ENCODE assay signal across 1 cellular context in genomic region chr6:116680880-116681672, GRCh38.
A peak's percentile ranks its signal among the peaks of the same experiment; 100 is the strongest.
TF ChIP-seq lines count a peak whose summit lies in the region.

Gene KPNA5, plus strand, starts transcription at chr6:116681211. Its CDS starts 124 bp downstream, at chr6:116681335.

TF ChIP-seq in HepG2, 621 proteins besides CTCF, POLR2A, EP300 and RAD21 (continued from another document and continues in another):
- TF ChIP-seq, protein P1, sequence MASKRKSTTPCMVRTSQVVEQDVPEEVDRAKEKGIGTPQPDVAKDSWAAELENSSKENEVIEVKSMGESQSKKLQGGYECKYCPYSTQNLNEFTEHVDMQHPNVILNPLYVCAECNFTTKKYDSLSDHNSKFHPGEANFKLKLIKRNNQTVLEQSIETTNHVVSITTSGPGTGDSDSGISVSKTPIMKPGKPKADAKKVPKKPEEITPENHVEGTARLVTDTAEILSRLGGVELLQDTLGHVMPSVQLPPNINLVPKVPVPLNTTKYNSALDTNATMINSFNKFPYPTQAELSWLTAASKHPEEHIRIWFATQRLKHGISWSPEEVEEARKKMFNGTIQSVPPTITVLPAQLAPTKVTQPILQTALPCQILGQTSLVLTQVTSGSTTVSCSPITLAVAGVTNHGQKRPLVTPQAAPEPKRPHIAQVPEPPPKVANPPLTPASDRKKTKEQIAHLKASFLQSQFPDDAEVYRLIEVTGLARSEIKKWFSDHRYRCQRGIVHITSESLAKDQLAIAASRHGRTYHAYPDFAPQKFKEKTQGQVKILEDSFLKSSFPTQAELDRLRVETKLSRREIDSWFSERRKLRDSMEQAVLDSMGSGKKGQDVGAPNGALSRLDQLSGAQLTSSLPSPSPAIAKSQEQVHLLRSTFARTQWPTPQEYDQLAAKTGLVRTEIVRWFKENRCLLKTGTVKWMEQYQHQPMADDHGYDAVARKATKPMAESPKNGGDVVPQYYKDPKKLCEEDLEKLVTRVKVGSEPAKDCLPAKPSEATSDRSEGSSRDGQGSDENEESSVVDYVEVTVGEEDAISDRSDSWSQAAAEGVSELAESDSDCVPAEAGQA (IDR thresholded peaks at IDR 0.05; ENCODE audit: low read depth) = peak; percentile 96
- TF ChIP-seq, protein P1 (CRISPR knock-in tag; IDR thresholded peaks at IDR 0.05; ENCODE audit: borderline replicate concordance) = no peak
- TF ChIP-seq MYNN (CRISPR knock-in tag; IDR thresholded peaks at IDR 0.05; ENCODE audit: low read depth) (peak; percentile 57; the same call in 1 of the 2 replicates), ARNT2 (CRISPR knock-in tag; IDR thresholded peaks at IDR 0.05; ENCODE audit: low read depth) (peak; percentile 81), HNF4G (IDR thresholded peaks at IDR 0.05; ENCODE audit: borderline replicate concordance, low read depth, low read length) (no peak), HNF4G (CRISPR knock-in tag; IDR thresholded peaks at IDR 0.05; ENCODE audit: borderline replicate concordance, low read depth) (peak; percentile 29; the same call in 1 of the 2 replicates), TCF7 (IDR thresholded peaks at IDR 0.05; ENCODE audit: low read depth) (no peak), FOXJ3 (CRISPR knock-in tag; IDR thresholded peaks at IDR 0.05; ENCODE audit: borderline replicate concordance) (peak; percentile 30; the same call in 1 of the 2 replicates), ZNF761 (CRISPR knock-in tag; conservative IDR thresholded peaks at IDR 0.05) (peak; percentile 90; the same call in 1 of the 2 replicates), EEA1 (CRISPR knock-in tag; IDR thresholded peaks at IDR 0.05; ENCODE audit: borderline replicate concordance) (peak; percentile 75; the same call in 1 of the 2 replicates), KAT2B (IDR thresholded peaks at IDR 0.05; ENCODE audit: borderline replicate concordance, low read depth, low read length) (no peak), KMT2B (CRISPR knock-in tag; IDR thresholded peaks at IDR 0.05) (peak; percentile 96; the same call in 1 of the 2 replicates), FIP1L1 (IDR thresholded peaks at IDR 0.05; ENCODE audit: borderline replicate concordance, insufficient read depth, low read depth, low read length) (peak; percentile 94; the same call in 1 of the 2 replicates), ZNF3 (CRISPR knock-in tag; IDR thresholded peaks at IDR 0.05) (0 out of 2 replicates have a peak, but pooled peaks have one; percentile 40), NCOA2 (CRISPR knock-in tag; IDR thresholded peaks at IDR 0.05) (0 out of 2 replicates have a peak, but pooled peaks have one; percentile 48), ZBTB46 (CRISPR knock-in tag; IDR thresholded peaks at IDR 0.05; ENCODE audit: borderline replicate concordance) (peak; percentile 70; the same call in 1 of the 2 replicates), HHEX (CRISPR knock-in tag; IDR thresholded peaks at IDR 0.05) (no peak), ZC3H4 (CRISPR knock-in tag; IDR thresholded peaks at IDR 0.05; ENCODE audit: borderline replicate concordance) (no peak), ZNF619 (CRISPR knock-in tag; IDR thresholded peaks at IDR 0.05) (peak; percentile 74), ZNF841 (CRISPR knock-in tag; IDR thresholded peaks at IDR 0.05; ENCODE audit: borderline replicate concordance) (no peak), ZNF564 (CRISPR knock-in tag; IDR thresholded peaks at IDR 0.05) (peak; percentile 88; the same call in 1 of the 2 replicates), TEAD3 (CRISPR knock-in tag; optimal IDR thresholded peaks at IDR 0.05; ENCODE audit: borderline replicate concordance) (peak; percentile 85), ARNTL (CRISPR knock-in tag; IDR thresholded peaks at IDR 0.05) (no peak; the same call in 1 of the 2 replicates)
- TF ChIP-seq, protein P2, sequence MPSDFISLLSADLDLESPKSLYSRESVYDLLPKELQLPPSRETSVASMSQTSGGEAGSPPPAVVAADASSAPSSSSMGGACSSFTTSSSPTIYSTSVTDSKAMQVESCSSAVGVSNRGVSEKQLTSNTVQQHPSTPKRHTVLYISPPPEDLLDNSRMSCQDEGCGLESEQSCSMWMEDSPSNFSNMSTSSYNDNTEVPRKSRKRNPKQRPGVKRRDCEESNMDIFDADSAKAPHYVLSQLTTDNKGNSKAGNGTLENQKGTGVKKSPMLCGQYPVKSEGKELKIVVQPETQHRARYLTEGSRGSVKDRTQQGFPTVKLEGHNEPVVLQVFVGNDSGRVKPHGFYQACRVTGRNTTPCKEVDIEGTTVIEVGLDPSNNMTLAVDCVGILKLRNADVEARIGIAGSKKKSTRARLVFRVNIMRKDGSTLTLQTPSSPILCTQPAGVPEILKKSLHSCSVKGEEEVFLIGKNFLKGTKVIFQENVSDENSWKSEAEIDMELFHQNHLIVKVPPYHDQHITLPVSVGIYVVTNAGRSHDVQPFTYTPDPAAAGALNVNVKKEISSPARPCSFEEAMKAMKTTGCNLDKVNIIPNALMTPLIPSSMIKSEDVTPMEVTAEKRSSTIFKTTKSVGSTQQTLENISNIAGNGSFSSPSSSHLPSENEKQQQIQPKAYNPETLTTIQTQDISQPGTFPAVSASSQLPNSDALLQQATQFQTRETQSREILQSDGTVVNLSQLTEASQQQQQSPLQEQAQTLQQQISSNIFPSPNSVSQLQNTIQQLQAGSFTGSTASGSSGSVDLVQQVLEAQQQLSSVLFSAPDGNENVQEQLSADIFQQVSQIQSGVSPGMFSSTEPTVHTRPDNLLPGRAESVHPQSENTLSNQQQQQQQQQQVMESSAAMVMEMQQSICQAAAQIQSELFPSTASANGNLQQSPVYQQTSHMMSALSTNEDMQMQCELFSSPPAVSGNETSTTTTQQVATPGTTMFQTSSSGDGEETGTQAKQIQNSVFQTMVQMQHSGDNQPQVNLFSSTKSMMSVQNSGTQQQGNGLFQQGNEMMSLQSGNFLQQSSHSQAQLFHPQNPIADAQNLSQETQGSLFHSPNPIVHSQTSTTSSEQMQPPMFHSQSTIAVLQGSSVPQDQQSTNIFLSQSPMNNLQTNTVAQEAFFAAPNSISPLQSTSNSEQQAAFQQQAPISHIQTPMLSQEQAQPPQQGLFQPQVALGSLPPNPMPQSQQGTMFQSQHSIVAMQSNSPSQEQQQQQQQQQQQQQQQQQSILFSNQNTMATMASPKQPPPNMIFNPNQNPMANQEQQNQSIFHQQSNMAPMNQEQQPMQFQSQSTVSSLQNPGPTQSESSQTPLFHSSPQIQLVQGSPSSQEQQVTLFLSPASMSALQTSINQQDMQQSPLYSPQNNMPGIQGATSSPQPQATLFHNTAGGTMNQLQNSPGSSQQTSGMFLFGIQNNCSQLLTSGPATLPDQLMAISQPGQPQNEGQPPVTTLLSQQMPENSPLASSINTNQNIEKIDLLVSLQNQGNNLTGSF (CRISPR knock-in tag; IDR thresholded peaks at IDR 0.05) = 0 out of 2 replicates have a peak, but pooled peaks have one; percentile 72
- TF ChIP-seq, protein P3, sequence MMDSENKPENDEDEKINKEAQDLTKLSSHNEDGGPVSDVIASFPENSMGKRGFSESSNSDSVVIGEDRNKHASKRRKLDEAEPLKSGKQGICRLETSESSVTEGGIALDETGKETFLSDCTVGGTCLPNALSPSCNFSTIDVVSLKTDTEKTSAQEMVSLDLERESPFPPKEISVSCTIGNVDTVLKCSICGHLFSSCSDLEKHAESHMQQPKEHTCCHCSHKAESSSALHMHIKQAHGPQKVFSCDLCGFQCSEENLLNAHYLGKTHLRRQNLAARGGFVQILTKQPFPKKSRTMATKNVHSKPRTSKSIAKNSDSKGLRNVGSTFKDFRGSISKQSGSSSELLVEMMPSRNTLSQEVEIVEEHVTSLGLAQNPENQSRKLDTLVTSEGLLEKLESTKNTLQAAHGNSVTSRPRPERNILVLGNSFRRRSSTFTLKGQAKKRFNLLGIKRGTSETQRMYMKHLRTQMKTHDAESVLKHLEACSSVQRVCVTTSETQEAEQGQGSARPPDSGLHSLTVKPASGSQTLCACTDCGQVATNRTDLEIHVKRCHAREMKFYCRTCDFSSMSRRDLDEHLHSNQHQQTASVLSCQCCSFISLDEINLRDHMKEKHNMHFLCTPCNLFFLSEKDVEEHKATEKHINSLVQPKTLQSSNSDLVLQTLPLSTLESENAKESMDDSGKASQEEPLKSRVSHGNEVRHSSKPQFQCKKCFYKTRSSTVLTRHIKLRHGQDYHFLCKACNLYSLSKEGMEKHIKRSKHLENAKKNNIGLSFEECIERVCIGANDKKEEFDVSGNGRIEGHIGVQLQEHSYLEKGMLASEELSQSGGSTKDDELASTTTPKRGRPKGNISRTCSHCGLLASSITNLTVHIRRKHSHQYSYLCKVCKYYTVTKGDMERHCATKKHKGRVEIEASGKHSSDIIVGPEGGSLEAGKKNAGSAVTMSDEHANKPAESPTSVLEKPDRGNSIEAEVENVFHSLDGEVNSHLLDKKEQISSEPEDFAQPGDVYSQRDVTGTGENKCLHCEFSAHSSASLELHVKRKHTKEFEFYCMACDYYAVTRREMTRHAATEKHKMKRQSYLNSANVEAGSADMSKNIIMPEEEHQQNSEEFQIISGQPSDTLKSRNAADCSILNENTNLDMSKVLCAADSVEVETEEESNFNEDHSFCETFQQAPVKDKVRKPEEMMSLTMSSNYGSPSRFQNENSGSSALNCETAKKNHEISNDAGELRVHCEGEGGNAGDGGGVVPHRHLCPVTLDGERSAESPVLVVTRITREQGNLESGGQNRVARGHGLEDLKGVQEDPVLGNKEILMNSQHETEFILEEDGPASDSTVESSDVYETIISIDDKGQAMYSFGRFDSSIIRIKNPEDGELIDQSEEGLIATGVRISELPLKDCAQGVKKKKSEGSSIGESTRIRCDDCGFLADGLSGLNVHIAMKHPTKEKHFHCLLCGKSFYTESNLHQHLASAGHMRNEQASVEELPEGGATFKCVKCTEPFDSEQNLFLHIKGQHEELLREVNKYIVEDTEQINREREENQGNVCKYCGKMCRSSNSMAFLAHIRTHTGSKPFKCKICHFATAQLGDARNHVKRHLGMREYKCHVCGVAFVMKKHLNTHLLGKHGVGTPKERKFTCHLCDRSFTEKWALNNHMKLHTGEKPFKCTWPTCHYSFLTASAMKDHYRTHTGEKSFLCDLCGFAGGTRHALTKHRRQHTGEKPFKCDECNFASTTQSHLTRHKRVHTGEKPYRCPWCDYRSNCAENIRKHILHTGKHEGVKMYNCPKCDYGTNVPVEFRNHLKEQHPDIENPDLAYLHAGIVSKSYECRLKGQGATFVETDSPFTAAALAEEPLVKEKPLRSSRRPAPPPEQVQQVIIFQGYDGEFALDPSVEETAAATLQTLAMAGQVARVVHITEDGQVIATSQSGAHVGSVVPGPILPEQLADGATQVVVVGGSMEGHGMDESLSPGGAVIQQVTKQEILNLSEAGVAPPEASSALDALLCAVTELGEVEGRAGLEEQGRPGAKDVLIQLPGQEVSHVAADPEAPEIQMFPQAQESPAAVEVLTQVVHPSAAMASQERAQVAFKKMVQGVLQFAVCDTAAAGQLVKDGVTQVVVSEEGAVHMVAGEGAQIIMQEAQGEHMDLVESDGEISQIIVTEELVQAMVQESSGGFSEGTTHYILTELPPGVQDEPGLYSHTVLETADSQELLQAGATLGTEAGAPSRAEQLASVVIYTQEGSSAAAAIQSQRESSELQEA (CRISPR knock-in tag; IDR thresholded peaks at IDR 0.05; ENCODE audit: not compliant biosample characterization) = peak; percentile 96
- TF ChIP-seq, protein P4, sequence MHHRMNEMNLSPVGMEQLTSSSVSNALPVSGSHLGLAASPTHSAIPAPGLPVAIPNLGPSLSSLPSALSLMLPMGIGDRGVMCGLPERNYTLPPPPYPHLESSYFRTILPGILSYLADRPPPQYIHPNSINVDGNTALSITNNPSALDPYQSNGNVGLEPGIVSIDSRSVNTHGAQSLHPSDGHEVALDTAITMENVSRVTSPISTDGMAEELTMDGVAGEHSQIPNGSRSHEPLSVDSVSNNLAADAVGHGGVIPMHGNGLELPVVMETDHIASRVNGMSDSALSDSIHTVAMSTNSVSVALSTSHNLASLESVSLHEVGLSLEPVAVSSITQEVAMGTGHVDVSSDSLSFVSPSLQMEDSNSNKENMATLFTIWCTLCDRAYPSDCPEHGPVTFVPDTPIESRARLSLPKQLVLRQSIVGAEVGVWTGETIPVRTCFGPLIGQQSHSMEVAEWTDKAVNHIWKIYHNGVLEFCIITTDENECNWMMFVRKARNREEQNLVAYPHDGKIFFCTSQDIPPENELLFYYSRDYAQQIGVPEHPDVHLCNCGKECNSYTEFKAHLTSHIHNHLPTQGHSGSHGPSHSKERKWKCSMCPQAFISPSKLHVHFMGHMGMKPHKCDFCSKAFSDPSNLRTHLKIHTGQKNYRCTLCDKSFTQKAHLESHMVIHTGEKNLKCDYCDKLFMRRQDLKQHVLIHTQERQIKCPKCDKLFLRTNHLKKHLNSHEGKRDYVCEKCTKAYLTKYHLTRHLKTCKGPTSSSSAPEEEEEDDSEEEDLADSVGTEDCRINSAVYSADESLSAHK (CRISPR knock-in tag; IDR thresholded peaks at IDR 0.05; ENCODE audit: borderline replicate concordance) = no peak
- TF ChIP-seq, protein P5, sequence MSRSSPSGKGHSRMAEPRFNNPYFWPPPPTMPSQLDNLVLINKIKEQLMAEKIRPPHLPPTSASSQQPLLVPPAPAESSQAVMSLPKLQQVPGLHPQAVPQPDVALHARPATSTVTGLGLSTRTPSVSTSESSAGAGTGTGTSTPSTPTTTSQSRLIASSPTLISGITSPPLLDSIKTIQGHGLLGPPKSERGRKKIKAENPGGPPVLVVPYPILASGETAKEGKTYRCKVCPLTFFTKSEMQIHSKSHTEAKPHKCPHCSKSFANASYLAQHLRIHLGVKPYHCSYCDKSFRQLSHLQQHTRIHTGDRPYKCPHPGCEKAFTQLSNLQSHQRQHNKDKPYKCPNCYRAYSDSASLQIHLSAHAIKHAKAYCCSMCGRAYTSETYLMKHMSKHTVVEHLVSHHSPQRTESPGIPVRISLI (CRISPR knock-in tag; IDR thresholded peaks at IDR 0.05; ENCODE audit: borderline replicate concordance) = peak; percentile 20; the same call in 1 of the 2 replicates
